In the genomic region with DNA sequence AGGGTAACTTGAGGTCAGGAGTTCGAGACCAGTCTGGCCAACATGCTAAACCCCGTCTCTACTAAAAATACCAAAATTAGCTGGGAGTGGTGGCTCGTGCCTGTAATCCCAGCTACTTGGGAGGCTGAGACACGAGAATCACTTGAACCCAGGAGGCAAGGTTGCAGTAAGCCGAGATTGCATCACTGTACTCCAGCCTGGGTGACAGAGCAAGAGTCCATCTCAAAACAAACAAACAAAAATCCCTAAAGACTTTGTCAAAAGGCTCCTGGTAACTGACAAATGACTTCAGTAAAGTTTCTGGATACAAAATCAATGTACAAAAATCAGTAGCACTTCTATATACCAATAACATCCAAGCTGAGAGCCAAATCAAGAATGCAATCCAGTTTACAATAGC, we compare ENCODE assay signal across 2 cellular contexts.
TF ChIP-seq lines count a peak whose summit lies in the region.
"Not testable (repeated sequence)": the region's sequence is repeated elsewhere in the genome, so short reads cannot be mapped to it uniquely, and the experiment has no call there.

No MANE protein-coding gene starts in this region.

TF ChIP-seq in K562, 482 proteins besides CTCF, POLR2A, EP300 and RAD21:
- TF ChIP-seq, protein P1, sequence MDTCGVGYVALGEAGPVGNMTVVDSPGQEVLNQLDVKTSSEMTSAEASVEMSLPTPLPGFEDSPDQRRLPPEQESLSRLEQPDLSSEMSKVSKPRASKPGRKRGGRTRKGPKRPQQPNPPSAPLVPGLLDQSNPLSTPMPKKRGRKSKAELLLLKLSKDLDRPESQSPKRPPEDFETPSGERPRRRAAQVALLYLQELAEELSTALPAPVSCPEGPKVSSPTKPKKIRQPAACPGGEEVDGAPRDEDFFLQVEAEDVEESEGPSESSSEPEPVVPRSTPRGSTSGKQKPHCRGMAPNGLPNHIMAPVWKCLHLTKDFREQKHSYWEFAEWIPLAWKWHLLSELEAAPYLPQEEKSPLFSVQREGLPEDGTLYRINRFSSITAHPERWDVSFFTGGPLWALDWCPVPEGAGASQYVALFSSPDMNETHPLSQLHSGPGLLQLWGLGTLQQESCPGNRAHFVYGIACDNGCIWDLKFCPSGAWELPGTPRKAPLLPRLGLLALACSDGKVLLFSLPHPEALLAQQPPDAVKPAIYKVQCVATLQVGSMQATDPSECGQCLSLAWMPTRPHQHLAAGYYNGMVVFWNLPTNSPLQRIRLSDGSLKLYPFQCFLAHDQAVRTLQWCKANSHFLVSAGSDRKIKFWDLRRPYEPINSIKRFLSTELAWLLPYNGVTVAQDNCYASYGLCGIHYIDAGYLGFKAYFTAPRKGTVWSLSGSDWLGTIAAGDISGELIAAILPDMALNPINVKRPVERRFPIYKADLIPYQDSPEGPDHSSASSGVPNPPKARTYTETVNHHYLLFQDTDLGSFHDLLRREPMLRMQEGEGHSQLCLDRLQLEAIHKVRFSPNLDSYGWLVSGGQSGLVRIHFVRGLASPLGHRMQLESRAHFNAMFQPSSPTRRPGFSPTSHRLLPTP (IDR thresholded peaks at IDR 0.05; ENCODE audit: borderline replicate concordance, extremely low read depth, insufficient read length), result peak; percentile 14
- not testable (repeated sequence) for TF ChIP-seq NR4A1, CEBPG (CRISPR knock-in tag; IDR thresholded peaks at IDR 0.05)
- TF ChIP-seq NR4A1 (tag; IDR thresholded peaks at IDR 0.05), result 0 out of 2 replicates have a peak, but pooled peaks have one; percentile 34
- 0 out of 4 replicates have a peak, but pooled peaks of 1 of the 2 experiments have one; percentile 18 for TF ChIP-seq TRIM24 (IDR thresholded peaks at IDR 0.05)
- TF ChIP-seq CEBPG (tag; conservative IDR thresholded peaks at IDR 0.05 in 1 of 2, IDR thresholded peaks at IDR 0.05 in 1 of 2), result peak; percentile 10 to 41; a peak in 1 of 4 replicates
- TF ChIP-seq ADNP (tag; IDR thresholded peaks at IDR 0.05), result peak; percentile 89
- peak; percentile 53; the same call in 1 of the 2 replicates for TF ChIP-seq CEBPB (tag; IDR thresholded peaks at IDR 0.05)
- TF ChIP-seq, protein P2, sequence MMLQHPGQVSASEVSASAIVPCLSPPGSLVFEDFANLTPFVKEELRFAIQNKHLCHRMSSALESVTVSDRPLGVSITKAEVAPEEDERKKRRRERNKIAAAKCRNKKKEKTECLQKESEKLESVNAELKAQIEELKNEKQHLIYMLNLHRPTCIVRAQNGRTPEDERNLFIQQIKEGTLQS (IDR thresholded peaks at IDR 0.05), result peak; percentile 55
- TF ChIP-seq, protein P2 (CRISPR knock-in tag; conservative IDR thresholded peaks at IDR 0.05), result not testable (repeated sequence)

TF ChIP-seq in HepG2, 621 proteins besides CTCF, POLR2A, EP300 and RAD21:
- 0 out of 2 replicates have a peak, but pooled peaks have one; percentile 21 for TF ChIP-seq ZNF460 (CRISPR knock-in tag; IDR thresholded peaks at IDR 0.05; ENCODE audit: borderline replicate concordance)
- peak; percentile 23; the same call in 1 of the 2 replicates for TF ChIP-seq CEBPB (IDR thresholded peaks at IDR 0.05; ENCODE audit: borderline replicate concordance, low read depth, low read length)
